8 cellular contexts compared by ENCODE assay signal in the genomic region with DNA sequence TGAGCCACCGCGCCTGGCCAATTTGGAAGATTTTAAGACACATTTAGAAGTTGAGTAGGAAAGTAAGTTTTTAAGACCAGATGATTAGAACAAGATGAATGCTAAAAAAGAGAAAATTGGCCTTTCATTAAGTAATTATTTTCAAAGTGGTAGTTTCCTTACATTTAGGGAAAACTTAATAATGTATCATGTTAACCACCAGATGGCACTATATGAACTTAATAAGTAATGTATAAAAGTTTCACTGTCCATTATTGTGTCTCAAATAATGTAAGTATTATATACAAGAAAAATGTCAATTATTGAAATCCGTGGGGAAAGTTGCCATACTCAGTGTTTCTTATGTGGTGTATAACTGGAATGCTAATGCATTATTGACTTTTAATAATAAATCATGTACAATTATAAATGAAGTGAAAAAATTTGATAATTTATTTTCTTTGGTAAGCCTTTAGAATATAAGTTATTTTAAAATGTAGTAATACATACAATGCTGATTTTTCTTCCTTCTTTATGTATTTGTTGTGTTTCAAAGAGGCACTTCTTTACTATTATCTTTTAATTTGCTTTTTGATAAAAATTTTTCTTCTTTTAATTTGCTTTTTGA. TPM values are rescaled to one million over a fixed set of nuclear protein-coding genes. Genes with fewer than 3 reads are reported as not detected.
A peak's percentile ranks its signal among the peaks of the same experiment; 100 is the strongest.
DNase-seq lines count a peak whose midpoint lies in the region; ATAC-seq, FAIRE-seq and TF ChIP-seq lines count a peak whose summit lies in the region.

No MANE protein-coding gene starts in this region.

- H3F3A ChIP-seq in Loucy (ENCODE audit: low read depth), result no peaks in the 10 kb centered on the region

- H3K4me1 ChIP-seq in Loucy (ENCODE audit: insufficient read depth, low read length, poor library complexity, severe bottlenecking), result no peaks in the 10 kb centered on the region

- peak; percentile 28 for ATAC-seq in activated B cell treated with CpG ODN at 0.5 μM for 24 hours (ENCODE audit: low read depth)

- H3K4me3 Mint-ChIP-seq in activated B cell treated with CpG ODN at 0.5 μM for 24 hours, result no peak overlapping the region
- H3K4me3 Mint-ChIP-seq in activated CD4-positive, alpha-beta T cell treated with anti-CD3 and anti-CD28 coated beads, Interleukin-2, amount 10 ng/mL, durations not matched to agents 24 days and 14 days, result no peak overlapping the region

- no peak overlapping the region for H2AFZ ChIP-seq in Loucy (ENCODE audit: low read length)

- no peaks in the 10 kb centered on the region for H4K20me1 ChIP-seq in Loucy (ENCODE audit: insufficient read depth, low read length, poor library complexity, severe bottlenecking)

- no peak overlapping the region for H3K9ac ChIP-seq in Loucy (ENCODE audit: low read depth, low read length, poor library complexity, severe bottlenecking)

- peaks cover 40% of the 10 kb centered on the region for H3K36me3 Mint-ChIP-seq in activated B cell treated with CpG ODN at 0.5 μM for 24 hours (ENCODE audit: low read depth)
- peaks cover 27% of the 10 kb centered on the region for H3K36me3 Mint-ChIP-seq in activated CD4-positive, alpha-beta T cell treated with anti-CD3 and anti-CD28 coated beads, Interleukin-2, amount 10 ng/mL, durations not matched to agents 24 days and 14 days (ENCODE audit: low read depth)

- peaks cover 14% of the 10 kb centered on the region for H3K4me1 Mint-ChIP-seq in activated B cell treated with CpG ODN at 0.5 μM for 24 hours
- peaks cover 18% of the 10 kb centered on the region for H3K4me1 Mint-ChIP-seq in activated CD4-positive, alpha-beta T cell treated with anti-CD3 and anti-CD28 coated beads, Interleukin-2, amount 10 ng/mL, durations not matched to agents 24 days and 14 days

- H3K27me3 Mint-ChIP-seq in activated B cell treated with CpG ODN at 0.5 μM for 24 hours, result no peaks in the 10 kb centered on the region
- H3K27me3 Mint-ChIP-seq in activated CD4-positive, alpha-beta T cell treated with anti-CD3 and anti-CD28 coated beads, Interleukin-2, amount 10 ng/mL, durations not matched to agents 24 days and 14 days, result no peaks in the 10 kb centered on the region

- no peaks in the 10 kb centered on the region for H3K9me2 ChIP-seq in Loucy (replicated peaks; ENCODE audit: low read depth, low read length)

- no peaks in the 10 kb centered on the region for H3K27me3 ChIP-seq in Loucy (ENCODE audit: insufficient read depth, low read length, poor library complexity, severe bottlenecking)

- H3K36me3 ChIP-seq in Loucy (ENCODE audit: insufficient read depth, low read length), result peaks cover 42% of the 10 kb centered on the region; the same call in 1 of the 2 replicates

- TF ChIP-seq POLR2A in GM12891 (IDR thresholded peaks at IDR 0.05; ENCODE audit: low read depth, low read length), result no peak

- no peaks in the 10 kb centered on the region for H3K9me3 ChIP-seq in Loucy (ENCODE audit: insufficient read depth, low read depth, low read length)

- intact Hi-C loops in activated B cell treated with CpG ODN at 0.5 μM for 24 hours (cut with micrococcal nuclease), result loop anchor here (1.0 to 5.0 kb wide), 4 partner anchors 258 to 1093 kb away; no protein-coding TSS in a partner anchor
- intact Hi-C loops in activated CD4-positive, alpha-beta T cell treated with anti-CD3 and anti-CD28 coated beads, Interleukin-2, amount 10 ng/mL, durations not matched to agents 24 days and 14 days (cut with micrococcal nuclease), result loop anchor here (1.0 to 10.0 kb wide), 4 partner anchors 258 to 1093 kb away; no protein-coding TSS in a partner anchor

- no peak overlapping the region for H3K27ac Mint-ChIP-seq in activated B cell treated with CpG ODN at 0.5 μM for 24 hours
- H3K27ac Mint-ChIP-seq in activated CD4-positive, alpha-beta T cell treated with anti-CD3 and anti-CD28 coated beads, Interleukin-2, amount 10 ng/mL, durations not matched to agents 24 days and 14 days, result no peak overlapping the region

- POLR2A ChIA-PET in activated B cell treated with CpG ODN at 0.5 μM for 24 hours (lab: Charles Lee), result no interaction called here

- H3K4me3 ChIP-seq in Loucy (ENCODE audit: low read length, poor library complexity, severe bottlenecking), result no peak overlapping the region

- no peak overlapping the region for H3K4me2 ChIP-seq in Loucy (ENCODE audit: low read depth, low read length, poor library complexity, severe bottlenecking)

- no peaks in the 10 kb centered on the region for H3K79me2 ChIP-seq in Loucy (ENCODE audit: insufficient read depth, low read length)

- H3K9me3 Mint-ChIP-seq in activated B cell treated with CpG ODN at 0.5 μM for 24 hours, result no peaks in the 10 kb centered on the region
- H3K9me3 Mint-ChIP-seq in activated CD4-positive, alpha-beta T cell treated with anti-CD3 and anti-CD28 coated beads, Interleukin-2, amount 10 ng/mL, durations not matched to agents 24 days and 14 days, result no peaks in the 10 kb centered on the region

- no peak for FAIRE-seq in GM12891 (lab: Jason Lieb, UNC)

- TF ChIP-seq CTCF in Loucy (conservative IDR thresholded peaks at IDR 0.05; ENCODE audit: low read length), result peak; percentile 60
- no peak for TF ChIP-seq CTCF in activated B cell treated with CpG ODN at 0.5 μM for 24 hours (IDR thresholded peaks at IDR 0.05)

- CTCF ChIA-PET in activated B cell treated with CpG ODN at 0.5 μM for 24 hours (lab: Charles Lee), result interaction anchor here (1.2 to 3.0 kb wide), 9 partner anchors 7 to 1098 kb away, joined by 3 to 52 read pairs (median 4); no protein-coding TSS in a partner anchor

- DNase-seq in DMS53 (lab: John Stamatoyannopoulos, UW) (peak; percentile 81), activated B cell treated with CpG ODN at 0.5 μM for 24 hours (no peak), kidney tubule cell (ENCODE audit: low spot score) (peak; percentile 39), GM12891 (ENCODE audit: insufficient read length, low spot score) (no peak), ecto neural progenitor cell (ENCODE audit: low spot score) (no peak)
- DNase-seq in stimulated activated CD4-positive, alpha-beta T cell treated with anti-CD3 and anti-CD28 coated beads, Interleukin-2, amount 100 ng/mL, for 24 hours, result no peak
- no peak for DNase-seq in activated CD4-positive, alpha-beta T cell treated with anti-CD3 and anti-CD28 coated beads, Interleukin-2, amount 10 ng/mL, durations not matched to agents 24 days and 14 days

TF ChIP-seq in GM12891, 5 proteins besides CTCF, POLR2A, EP300 and RAD21:
- TF ChIP-seq TAF1 (IDR thresholded peaks at IDR 0.05; ENCODE audit: low read depth, low read length) (no peak), POU2F2 (IDR thresholded peaks at IDR 0.05; ENCODE audit: low read depth, low read length) (no peak), SPI1 (IDR thresholded peaks at IDR 0.05; ENCODE audit: low read depth, low read length) (no peak), POLR2AphosphoS5 (IDR thresholded peaks at IDR 0.05; ENCODE audit: low read depth, low read length) (no peak), PAX5 (IDR thresholded peaks at IDR 0.05; ENCODE audit: insufficient read depth, low read length, severe bottlenecking) (no peak)

RNA-seq across cellular contexts. Expression of a gene that starts 29.2 kb away (rescaled TPM):
- total RNA-seq in activated B cell treated with CpG ODN at 0.5 μM for 24 hours, result 28.9 and 29.6 TPM in 2 replicates
- polyA plus RNA-seq in GM12891 (2012; ENCODE audit: low read depth, missing spikeins), result 7.0 TPM
- 24.3 and 30.3 TPM in 2 replicates for total RNA-seq in activated CD4-positive, alpha-beta T cell treated with anti-CD3 and anti-CD28 coated beads, Interleukin-2, amount 10 ng/mL, durations not matched to agents 24 days and 14 days

Comparison
In these comparisons a context has a peak if more than half of its experiments do, and no peak if none do; other contexts are left out.
1. DNase-seq: peak in DMS53 (single experiment) and kidney tubule cell (single experiment); none in activated B cell treated with CpG ODN at 0.5 μM for 24 hours (single experiment), GM12891 (single experiment), ecto neural progenitor cell (single experiment), stimulated activated CD4-positive, alpha-beta T cell treated with anti-CD3 and anti-CD28 coated beads, Interleukin-2, amount 100 ng/mL, for 24 hours (0 of 2) and activated CD4-positive, alpha-beta T cell treated with anti-CD3 and anti-CD28 coated beads, Interleukin-2, amount 10 ng/mL, durations not matched to agents 24 days and 14 days (single experiment).